Comparison of ENCODE assay signal across 10 cellular contexts in the genomic region with DNA sequence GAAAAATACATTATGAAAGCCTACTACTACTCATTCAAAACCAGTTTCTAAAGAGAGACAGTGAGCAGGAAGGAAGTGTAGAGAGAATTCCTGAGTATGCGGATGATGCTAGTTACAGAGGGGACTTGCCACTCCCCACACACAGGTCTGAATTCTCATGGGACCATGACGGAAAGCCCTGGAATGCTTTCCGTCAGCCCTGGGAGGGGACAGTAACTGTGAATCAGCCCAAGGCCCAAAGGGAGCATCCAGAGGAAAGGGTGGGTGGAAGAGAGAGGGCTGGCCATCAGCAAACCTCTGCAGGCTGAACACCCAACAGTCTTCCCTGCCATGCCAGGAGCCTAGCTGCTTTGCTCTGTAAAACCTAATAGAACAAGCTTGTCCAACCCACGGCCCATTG. TPM values are rescaled to one million over a fixed set of nuclear protein-coding genes. Genes with fewer than 3 reads are reported as not detected.
DNase-seq lines count a peak whose midpoint lies in the region; ATAC-seq and TF ChIP-seq lines count a peak whose summit lies in the region.
"Had no signal": no experiment of that assay in that cellular context is flagged by ENCODE, and none has a peak within 500 bp of the region (broad histone marks: within the 10 kb centered on the region; RNA-seq: fewer than 3 reads in every experiment).

No MANE protein-coding gene starts in this region.

- ATAC-seq in esophagus mucosa, result no peak

- H3K36me3 ChIP-seq in right atrium auricular region (no peaks in the 10 kb centered on the region), esophagus squamous epithelium (no peaks in the 10 kb centered on the region)

- TF ChIP-seq CTCF in right atrium auricular region (IDR thresholded peaks at IDR 0.05) (no peak), coronary artery (IDR thresholded peaks at IDR 0.05) (no peak), esophagus squamous epithelium (IDR thresholded peaks at IDR 0.05) (no peak)

- H3K4me1 ChIP-seq in right atrium auricular region (peaks cover 0 to 89% of the 10 kb centered on the region in 2 donors), esophagus squamous epithelium (peaks cover 25 to 92% (median 67%) of the 10 kb centered on the region in 3 donors)

- WGBS in esophagus squamous epithelium, 2 donors, result 78 to 89% methylated on average over 4 of the region's 4 CpGs

- TF ChIP-seq POLR2A in esophagus squamous epithelium (IDR thresholded peaks at IDR 0.05), result no peak

- H3K27ac ChIP-seq in right atrium auricular region, result peak overlapping the region; percentile 47 to 63
- peak overlapping the region in 1 of 2 donors; percentile 21 for H3K27ac ChIP-seq in coronary artery
- no peak overlapping the region for H3K27ac ChIP-seq in esophagus squamous epithelium

- H3K4me3 ChIP-seq in right atrium auricular region (no peak overlapping the region), coronary artery (no peak overlapping the region), esophagus squamous epithelium (no peak overlapping the region)

- H3K27me3 ChIP-seq in right atrium auricular region, result no peaks in the 10 kb centered on the region
- no peaks in the 10 kb centered on the region for H3K27me3 ChIP-seq in esophagus squamous epithelium

- peak; percentile 82 for DNase-seq in A172 (ENCODE audit: low spot score)
- DNase-seq in GM03348 (ENCODE audit: low spot score), result peak; percentile 91
- DNase-seq in amniotic stem cell (lab: John Stamatoyannopoulos, UW), result peak; percentile 28
- DNase-seq in right atrium auricular region (ENCODE audit: low spot score), result no peak
- DNase-seq in DMS153 (lab: John Stamatoyannopoulos, UW), result no peak
- no peak for DNase-seq in coronary artery (ENCODE audit: low spot score)
- DNase-seq in esophagus squamous epithelium (lab: John Stamatoyannopoulos, UW), result no peak
- DNase-seq: NCI-H510A; stimulated activated CD4-positive, alpha-beta T cell treated with anti-CD3 and anti-CD28 coated beads, Interleukin-15, amount 100 ng/mL, for 24 hours had no signal

- H3K9me3 ChIP-seq in right atrium auricular region, result no peaks in the 10 kb centered on the region
- no peaks in the 10 kb centered on the region for H3K9me3 ChIP-seq in esophagus squamous epithelium

- intact Hi-C loops in esophagus squamous epithelium (cut with DNase I), result no loop called here

RNA-seq across cellular contexts. Expression of a gene that starts 36.4 kb away (rescaled TPM):
- total RNA-seq in A172 (2014; rRNA removed; shearing (Covaris generic)), result 0.29 and 0.36 TPM in 2 replicates
- 10 to 100 TPM; 26.5 to 39.3 TPM for total RNA-seq in right atrium auricular region
- 10 to 100 TPM in 1 of 4 donors, 1 to 10 TPM in 3; 1.2 to 17.7 (median 3.4) TPM for total RNA-seq in esophagus squamous epithelium
- 2.4 TPM for total RNA-seq in esophagus mucosa

RNA-seq across cellular contexts. Expression of a gene that starts 55.4 kb away (rescaled TPM):
- total RNA-seq in A172 (2014; rRNA removed; shearing (Covaris generic)), result 126 and 170 TPM in 2 replicates
- 10 to 100 TPM; 22.4 to 52.0 TPM for total RNA-seq in right atrium auricular region
- 10 to 100 TPM; 36.6 to 80.5 (median 74.3) TPM for total RNA-seq in esophagus squamous epithelium
- total RNA-seq in esophagus mucosa, result 97.5 TPM

Comparison
In these comparisons a context has a peak if more than half of its experiments do, and no peak if none do; other contexts are left out.
1. DNase-seq: peak in A172 (single experiment), GM03348 (single experiment) and amniotic stem cell (single experiment); none in right atrium auricular region (single experiment), DMS153 (single experiment), coronary artery (single experiment) and esophagus squamous epithelium (single experiment).
2. H3K27ac ChIP-seq: peak in right atrium auricular region (2 of 2); none in esophagus squamous epithelium (0 of 4).